18 cellular contexts compared by ENCODE assay signal in the genomic region with DNA sequence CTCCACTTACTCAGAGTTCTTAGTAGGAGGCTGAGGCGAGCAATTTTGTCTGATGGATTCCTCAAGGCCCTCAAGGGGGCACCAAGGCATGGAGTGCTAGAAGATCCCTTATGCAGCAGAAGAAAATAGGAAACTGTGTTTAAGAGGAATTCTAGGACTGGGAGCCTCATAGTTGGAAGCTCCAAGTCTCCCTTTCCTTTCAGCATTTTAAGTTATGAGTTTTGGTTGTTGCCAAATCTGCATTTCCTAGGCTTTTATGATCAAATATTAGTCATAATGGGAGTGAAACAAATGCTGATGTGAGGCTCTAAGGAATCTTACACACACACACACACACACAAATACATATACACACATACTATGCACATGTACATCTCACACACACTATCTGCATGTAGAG.
DNase-seq lines count a peak whose midpoint lies in the region; ATAC-seq and TF ChIP-seq lines count a peak whose summit lies in the region.
"Had no signal": no experiment of that assay in that cellular context is flagged by ENCODE, and none has a peak within 500 bp of the region (broad histone marks: within the 10 kb centered on the region; RNA-seq: fewer than 3 reads in every experiment).

No MANE protein-coding gene starts in this region.

- H3K9ac ChIP-seq in HCT116 (ENCODE audit: low read length) (no peak overlapping the region), mesendoderm (ENCODE audit: low read length) (no peak overlapping the region), smooth muscle cell (ENCODE audit: low read depth) (no peak overlapping the region)
- H3K9ac ChIP-seq: BLaER1 treated with 17β-estradiol and CSF1 and Interleukin-3, amounts not matched to agents 10 nM and 100 nM had no signal

- H2AK5ac ChIP-seq in mesendoderm (ENCODE audit: low read length): no peak overlapping the region

- RAD21 ChIA-PET in HCT116 (lab: Charles Lee; ENCODE audit: low non-redundant PET in 1 of 2, low total read pairs in 2 of 2, uncharacterized antibody in 2 of 2, unreplicated experiment in 2 of 2): no interaction called here

- H3K9me3 ChIP-seq in HCT116 (ENCODE audit: control insufficient read depth in 1 of 2, insufficient read depth in 1 of 2, low read depth in 1 of 2, low read length in 2 of 2) (no peaks in the 10 kb centered on the region), smooth muscle cell (replicated peaks; ENCODE audit: low read depth) (no peaks in the 10 kb centered on the region)
- H3K9me3 ChIP-seq: BLaER1 treated with 17β-estradiol and CSF1 and Interleukin-3, amounts not matched to agents 10 nM and 100 nM; SJCRH30 had no signal

- ATAC-seq in HCT116 (peak; percentile 47; the same call in 1 of the 2 replicates), HG03571 (IDR thresholded peaks at IDR 0.05; ENCODE audit: unreplicated experiment) (no peak)
- ATAC-seq: GM12878 had no signal

- H3K79me2 ChIP-seq in HCT116 (ENCODE audit: insufficient read depth, low read length) (no peaks in the 10 kb centered on the region), mesendoderm (ENCODE audit: control insufficient read depth, insufficient read depth, low read length) (no peaks in the 10 kb centered on the region), smooth muscle cell (ENCODE audit: low read depth) (no peaks in the 10 kb centered on the region)

- no peak overlapping the region for H4K5ac ChIP-seq in mesendoderm (ENCODE audit: low read length)

- POLR2A ChIA-PET in HCT116 (lab: Charles Lee): no interaction called here

- H3K56ac ChIP-seq in mesendoderm (ENCODE audit: low read length): no peak overlapping the region

- no peaks in the 10 kb centered on the region for H3K79me1 ChIP-seq in mesendoderm (ENCODE audit: low read length)

- H2AFZ ChIP-seq in HCT116 (ENCODE audit: low read depth, low read length, poor library complexity, severe bottlenecking) (no peak overlapping the region), smooth muscle cell (ENCODE audit: low read depth) (no peak overlapping the region)

- H3K36me3 ChIP-seq in HCT116 (ENCODE audit: control insufficient read depth in 1 of 2, insufficient read depth in 2 of 2, low read length in 2 of 2): no peaks in the 10 kb centered on the region
- no peaks in the 10 kb centered on the region for H3K36me3 ChIP-seq in mesendoderm (ENCODE audit: control insufficient read depth, insufficient read depth, low read length)
- H3K36me3 ChIP-seq in smooth muscle cell (ENCODE audit: low read depth): no peaks in the 10 kb centered on the region
- H3K36me3 ChIP-seq: BLaER1 treated with 17β-estradiol and CSF1 and Interleukin-3, amounts not matched to agents 10 nM and 100 nM; SJCRH30 had no signal

- H3K27ac ChIP-seq in HCT116 (ENCODE audit: low read depth, low read length) (no peak overlapping the region), mesendoderm (ENCODE audit: low read depth, low read length) (no peak overlapping the region), smooth muscle cell (ENCODE audit: low read depth) (no peak overlapping the region)
- H3K27ac ChIP-seq: BLaER1 treated with 17β-estradiol and CSF1 and Interleukin-3, amounts not matched to agents 10 nM and 100 nM; RWPE1; SJCRH30 had no signal

- WGBS in mesendoderm (ENCODE audit: extremely low coverage, insufficient coverage, low lambda C conversion rate): no CpG with 5 or more reads among the region's 1 CpG
- 93% methylated on average over 1 of the region's 1 CpG for WGBS in smooth muscle cell (ENCODE audit: low lambda C conversion rate)

- no peak overlapping the region for H3K23ac ChIP-seq in mesendoderm (ENCODE audit: low read length)

- no peak overlapping the region for H2BK15ac ChIP-seq in mesendoderm (replicated peaks; ENCODE audit: low read depth)

- peaks cover 0 to under 1% of the 10 kb centered on the region in 2 experiments; a peak in 1 of 4 replicates for H3K4me1 ChIP-seq in HCT116 (ENCODE audit: control insufficient read depth in 1 of 2, insufficient read depth in 2 of 2, low read length in 2 of 2)
- no peaks in the 10 kb centered on the region for H3K4me1 ChIP-seq in mesendoderm (ENCODE audit: control insufficient read depth, low read depth, low read length)
- no peaks in the 10 kb centered on the region for H3K4me1 ChIP-seq in smooth muscle cell (ENCODE audit: low read depth)
- H3K4me1 ChIP-seq: BLaER1 treated with 17β-estradiol and CSF1 and Interleukin-3, amounts not matched to agents 10 nM and 100 nM; SJCRH30 had no signal

- H2BK5ac ChIP-seq in mesendoderm (ENCODE audit: low read length): no peak overlapping the region

- H4K20me1 ChIP-seq in HCT116 (ENCODE audit: insufficient read depth): no peaks in the 10 kb centered on the region
- H4K20me1 ChIP-seq in smooth muscle cell (ENCODE audit: low read depth): no peaks in the 10 kb centered on the region
- H4K20me1 ChIP-seq: BLaER1 treated with 17β-estradiol and CSF1 and Interleukin-3, amounts not matched to agents 10 nM and 100 nM had no signal

- intact Hi-C loops in HCT116 (cut with micrococcal nuclease): no loop called here

- H3K18ac ChIP-seq in mesendoderm (ENCODE audit: low read length): no peak overlapping the region

- BruUV-seq in HCT116 (replicated peaks; lab: Mats Ljungman, UMichigan): no TSS peak

- H3K9me2 ChIP-seq in HCT116 (ENCODE audit: insufficient read depth): peaks cover 5% of the 10 kb centered on the region; the same call in 1 of the 2 replicates

- H3K4ac ChIP-seq in mesendoderm (ENCODE audit: low read depth, low read length): no peak overlapping the region

- no peak overlapping the region for H4K8ac ChIP-seq in mesendoderm (ENCODE audit: low read depth, low read length)

- TF ChIP-seq POLR2A in HCT116 (IDR thresholded peaks at IDR 0.05; ENCODE audit: borderline replicate concordance, extremely low read depth, insufficient read depth, insufficient read length): no peak

- DNase-seq in AG10803 (ENCODE audit: low read depth): peak; percentile 29
- no peak for DNase-seq in HCT116 (ENCODE audit: low read depth, low spot score)
- no peak for DNase-seq in choroid plexus epithelial cell (ENCODE audit: low read depth)
- DNase-seq in mesendoderm: peak; percentile 32
- no peak for DNase-seq in NCI-H1694 treated with DMSO at 0.1 percent for 48 hours (lab: John Stamatoyannopoulos, UW)
- DNase-seq in A172 (ENCODE audit: low spot score): no peak
- no peak for DNase-seq in smooth muscle cell (lab: John Stamatoyannopoulos, UW; ENCODE audit: unreplicated experiment)
- DNase-seq: ACHN, KG1, NCI-H1092, NCI-H1694, NCI-H345, NCI-H526 treated with DMSO at 0.1 percent for 48 hours, SJCRH30 had no signal

- no peak overlapping the region for H2BK120ac ChIP-seq in mesendoderm (ENCODE audit: low read depth, low read length)

- H3K4me3 ChIP-seq in AG10803 (ENCODE audit: low read length) (no peak overlapping the region), HCT116 (replicated peaks in 1 of 2; ENCODE audit: low read depth in 1 of 2, low read length in 2 of 2) (no peak overlapping the region), choroid plexus epithelial cell (ENCODE audit: low read depth, low read length) (no peak overlapping the region), mesendoderm (ENCODE audit: low read length) (no peak overlapping the region), smooth muscle cell (no peak overlapping the region)
- H3K4me3 ChIP-seq: BLaER1 treated with 17β-estradiol and CSF1 and Interleukin-3, amounts not matched to agents 10 nM and 100 nM; GM12878; SJCRH30 had no signal

- H3K27me3 ChIP-seq in HCT116 (ENCODE audit: insufficient read depth, low read length) (no peaks in the 10 kb centered on the region), mesendoderm (ENCODE audit: insufficient read depth, low read length, poor library complexity) (no peaks in the 10 kb centered on the region), smooth muscle cell (ENCODE audit: low read depth) (no peaks in the 10 kb centered on the region)
- H3K27me3 ChIP-seq: BLaER1 treated with 17β-estradiol and CSF1 and Interleukin-3, amounts not matched to agents 10 nM and 100 nM; SJCRH30 had no signal

- TF ChIP-seq CTCF in AG10803 (conservative IDR thresholded peaks at IDR 0.05; ENCODE audit: low read length) (peak; percentile 30; the same call in 1 of the 2 replicates), HCT116 (IDR thresholded peaks at IDR 0.05 in 2 of 3, conservative IDR thresholded peaks at IDR 0.05 in 1 of 3; ENCODE audit: borderline replicate concordance in 1 of 3, insufficient read depth in 1 of 3, low read depth in 2 of 3, low read length in 2 of 3) (no peak), choroid plexus epithelial cell (conservative IDR thresholded peaks at IDR 0.05; ENCODE audit: low read depth, low read length) (peak; percentile 27), smooth muscle cell (IDR thresholded peaks at IDR 0.05; ENCODE audit: borderline replicate concordance, insufficient read depth, poor library complexity, severe bottlenecking) (no peak)

- H3K4me2 ChIP-seq in HCT116 (ENCODE audit: low read length): no peak overlapping the region
- H3K4me2 ChIP-seq in mesendoderm (ENCODE audit: low read length): no peak overlapping the region
- H3K4me2 ChIP-seq in smooth muscle cell: no peak overlapping the region
- H3K4me2 ChIP-seq: BLaER1 treated with 17β-estradiol and CSF1 and Interleukin-3, amounts not matched to agents 10 nM and 100 nM had no signal

- peak; percentile 28; the same call in 1 of the 2 replicates for TF ChIP-seq RAD21 in HCT116 (IDR thresholded peaks at IDR 0.05; ENCODE audit: low read depth)

- CTCF ChIA-PET in HCT116 (lab: Charles Lee): no interaction called here

- no peaks in the 10 kb centered on the region for H3F3A ChIP-seq in smooth muscle cell (ENCODE audit: low read depth)

TF ChIP-seq in HCT116, 20 proteins besides CTCF, POLR2A, EP300 and RAD21:
- TF ChIP-seq SRF (IDR thresholded peaks at IDR 0.05; ENCODE audit: low read depth) (no peak), JUND (IDR thresholded peaks at IDR 0.05) (no peak), EZH2phosphoT487 (IDR thresholded peaks at IDR 0.05; ENCODE audit: borderline replicate concordance) (no peak)
TF ChIP-seq in HCT116: peak in this region for 0.

Comparison
In these comparisons a context has a peak if more than half of its experiments do, and no peak if none do; other contexts are left out.
1. DNase-seq: peak in AG10803 (single experiment) and mesendoderm (single experiment); none in HCT116 (single experiment), choroid plexus epithelial cell (single experiment), NCI-H1694 treated with DMSO at 0.1 percent for 48 hours (single experiment), A172 (single experiment) and smooth muscle cell (single experiment).
2. CTCF ChIP-seq: peak in AG10803 (single experiment) and choroid plexus epithelial cell (single experiment); none in HCT116 (0 of 3) and smooth muscle cell (single experiment).